25 cellular contexts compared by ENCODE assay signal in the genomic region with DNA sequence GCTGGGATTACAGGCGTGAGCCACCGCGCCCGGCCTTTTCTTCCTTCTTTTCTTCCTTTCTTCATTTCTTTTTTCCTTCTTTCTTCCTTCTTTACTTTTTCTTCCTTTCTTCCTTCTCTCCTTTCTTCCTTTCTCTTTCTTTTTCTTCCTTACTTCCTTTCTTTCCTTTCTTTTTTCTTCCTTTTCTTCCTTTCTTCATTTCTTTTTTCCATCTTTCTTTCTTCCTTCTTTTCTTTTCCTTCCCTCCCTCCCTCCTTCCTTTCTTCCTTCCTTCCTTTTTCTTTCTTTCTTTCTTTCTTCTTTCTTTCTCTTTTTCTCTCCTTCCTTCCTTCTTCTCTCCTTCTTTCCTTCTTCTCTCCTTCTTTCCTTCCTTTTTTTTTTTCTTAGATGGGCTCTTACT.
"Had no signal": no experiment of that assay in that cellular context is flagged by ENCODE, and none has a peak within 500 bp of the region (broad histone marks: within the 10 kb centered on the region; RNA-seq: fewer than 3 reads in every experiment).

No MANE protein-coding gene starts in this region.

- ATAC-seq: HepG2, Panc1, PC-3 had no signal

- H3K9ac ChIP-seq: KMS-11, SK-N-SH had no signal

- H3K4me2 ChIP-seq: KMS-11, SK-N-SH had no signal

- H3K27ac ChIP-seq: KMS-11, RWPE1 had no signal

- H3K9me3 ChIP-seq: SK-N-SH had no signal

- DNase-seq: IMR-90; MV-4-11; NCI-H1048; NCI-H1105; NCI-H1417; NCI-H146; NCI-H1694 treated with DMSO at 0.1 percent for 48 hours; NCI-H1930; NCI-H2081 treated with DMSO at 0.1 percent for 48 hours; NCI-H2171; NCI-H226; NCI-H446; NCI-H510A; NCI-H524 treated with DMSO at 0.1 percent for 48 hours; NCI-H69; NCI-H774; NK-92 treated with Interleukin-12 subunit alpha and Interleukin-12 subunit beta, amount 100 ng/mL, for 24 hours; PC-3; SHP77; SK-N-SH; SW 1271 had no signal

- H3K9me2 ChIP-seq: SK-N-SH had no signal
